ENCODE assay signal across 21 cellular contexts in genomic region chr2:67038195-67038594, GRCh38.
"Had no signal": no experiment of that assay in that cellular context is flagged by ENCODE, and none has a peak within 500 bp of the region (broad histone marks: within the 10 kb centered on the region; RNA-seq: fewer than 3 reads in every experiment).

No MANE protein-coding gene starts in this region.

- H3K4me3 Mint-ChIP-seq: activated CD4-positive, alpha-beta memory T cell treated with anti-CD3 and anti-CD28 coated beads for 36 hours; activated naive CD4-positive, alpha-beta T cell treated with anti-CD3 and anti-CD28 coated beads for 36 hours; activated naive CD8-positive, alpha-beta T cell; activated T-helper 17 cell treated with anti-CD3 and anti-CD28 coated beads, Interleukin-2, amount 50 U/mL, for 72 hours; T-helper 17 cell; WTC11 had no signal

- H3K36me3 Mint-ChIP-seq: activated CD4-positive, alpha-beta memory T cell treated with anti-CD3 and anti-CD28 coated beads for 36 hours; activated naive CD8-positive, alpha-beta T cell; WTC11 had no signal

- ATAC-seq: activated T-helper 17 cell treated with anti-CD3 and anti-CD28 coated beads, Interleukin-2, amount 50 U/mL, for 72 hours; K562; PC-3; T-helper 17 cell; WTC11 had no signal

- H3K27ac Mint-ChIP-seq: activated CD4-positive, alpha-beta memory T cell treated with anti-CD3 and anti-CD28 coated beads for 36 hours; activated naive CD4-positive, alpha-beta T cell treated with anti-CD3 and anti-CD28 coated beads for 36 hours; activated naive CD8-positive, alpha-beta T cell; activated T-helper 17 cell treated with anti-CD3 and anti-CD28 coated beads, Interleukin-2, amount 50 U/mL, for 72 hours; T-helper 17 cell; WTC11 had no signal

- H3K9me3 Mint-ChIP-seq: activated CD4-positive, alpha-beta memory T cell treated with anti-CD3 and anti-CD28 coated beads for 36 hours; activated naive CD4-positive, alpha-beta T cell treated with anti-CD3 and anti-CD28 coated beads for 36 hours; WTC11 had no signal

- H3K27me3 Mint-ChIP-seq: activated CD4-positive, alpha-beta memory T cell treated with anti-CD3 and anti-CD28 coated beads for 36 hours; activated naive CD8-positive, alpha-beta T cell; T-helper 17 cell had no signal

- FAIRE-seq: K562, RCC 7860 had no signal

- H3K4me1 Mint-ChIP-seq: activated T-helper 17 cell treated with anti-CD3 and anti-CD28 coated beads, Interleukin-2, amount 50 U/mL, for 72 hours; T-helper 17 cell had no signal

- DNase-seq: activated CD4-positive, alpha-beta memory T cell treated with anti-CD3 and anti-CD28 coated beads for 36 hours; activated CD4-positive, alpha-beta T cell treated with anti-CD3 and anti-CD28 coated beads for 48 hours; activated CD4-positive, CD25-positive, alpha-beta regulatory T cell treated with anti-CD3 and anti-CD28 coated beads, Interleukin-2, amount 50 U/mL, for 72 hours; activated CD8-positive, alpha-beta memory T cell treated with anti-CD3 and anti-CD28 coated beads for 24 hours; activated gamma-delta T cell; activated naive CD4-positive, alpha-beta T cell treated with anti-CD3 and anti-CD28 coated beads for 36 hours; activated T-cell treated with anti-CD3 and anti-CD28 coated beads, Interleukin-2, amount 50 U/mL, for 48 hours; cerebellar nuclear complex; Karpas-422; MM.1S; NCI-H226; NCI-H526; PC-3; SIG-M5; T-helper 17 cell; T-helper 9 cell had no signal

- H3K4me3 ChIP-seq: K562 had no signal
